In genomic region chr3:97613139-97613538, GRCh38 we compare ENCODE assay signal across 26 cellular contexts.
"Had no signal": no experiment of that assay in that cellular context is flagged by ENCODE, and none has a peak within 500 bp of the region (broad histone marks: within the 10 kb centered on the region; RNA-seq: fewer than 3 reads in every experiment).

No MANE protein-coding gene starts in this region.

- H3K4me3 ChIP-seq: coronary artery, esophagus squamous epithelium, gastrocnemius medialis, pancreas, psoas muscle, right atrium auricular region, spleen, upper lobe of left lung had no signal

- H3K4me1 ChIP-seq: esophagus squamous epithelium, gastrocnemius medialis, pancreas, psoas muscle, right atrium auricular region, spleen, upper lobe of left lung had no signal

- DNase-seq: activated CD4-positive, alpha-beta T cell treated with anti-CD3 and anti-CD28 coated beads, Interleukin-2, amount 10 ng/mL, durations not matched to agents 7 days and 5 days; activated CD8-positive, alpha-beta memory T cell treated with anti-CD3 and anti-CD28 coated beads, Interleukin-2, amount 10 ng/mL, durations not matched to agents 7 days and 5 days; activated CD8-positive, alpha-beta T cell treated with anti-CD3 and anti-CD28 coated beads for 36 hours; activated gamma-delta T cell; activated naive CD4-positive, alpha-beta T cell treated with anti-CD3 and anti-CD28 coated beads, Interleukin-2, amount 50 U/mL, for 16 hours; activated naive CD8-positive, alpha-beta T cell treated with anti-CD3 and anti-CD28 coated beads, Interleukin-2, amount 50 U/mL, for 24 hours; activated T-cell treated with anti-CD3 and anti-CD28 coated beads for 4 hours; cerebellar nuclear complex; endodermal cell; esophagus squamous epithelium; gastrocnemius medialis; hippocampal formation; kidney glomerular epithelial cell; left ventricle myocardium superior; midbrain; pancreas; psoas muscle; spleen; stimulated activated CD4-positive, alpha-beta T cell treated with anti-CD3 and anti-CD28 coated beads, Interleukin-4, amount 100 ng/mL, for 24 hours; stimulated activated naive CD8-positive, alpha-beta T cell treated with anti-CD3 and anti-CD28 coated beads, Interleukin-15, Interleukin-2, amounts not matched to agents 100 U/mL and 50 U/mL, for 24 hours; upper lobe of left lung had no signal

- H3K27ac ChIP-seq: coronary artery, esophagus squamous epithelium, gastrocnemius medialis, pancreas, psoas muscle, right atrium auricular region, spleen, upper lobe of left lung, VCaP had no signal

- H3K27ac Mint-ChIP-seq: activated CD4-positive, alpha-beta T cell treated with anti-CD3 and anti-CD28 coated beads, Interleukin-2, amount 10 ng/mL, durations not matched to agents 7 days and 5 days; activated CD8-positive, alpha-beta memory T cell treated with anti-CD3 and anti-CD28 coated beads, Interleukin-2, amount 10 ng/mL, durations not matched to agents 7 days and 5 days; activated CD8-positive, alpha-beta T cell treated with anti-CD3 and anti-CD28 coated beads for 36 hours; activated naive CD8-positive, alpha-beta T cell treated with anti-CD3 and anti-CD28 coated beads, Interleukin-2, amount 50 U/mL, for 24 hours; endodermal cell; natural killer cell treated with Interleukin-12 subunit alpha and Interleukin-12 subunit beta and Interleukin-15 and Interleukin-18, amount 100 ng/mL, for 72 hours had no signal

- ATAC-seq: activated CD4-positive, CD25-positive, alpha-beta regulatory T cell treated with anti-CD3 and anti-CD28 coated beads, Interleukin-2, amount 50 U/mL, for 24 hours; activated CD8-positive, alpha-beta memory T cell treated with anti-CD3 and anti-CD28 coated beads, Interleukin-2, amount 10 ng/mL, durations not matched to agents 7 days and 5 days; activated CD8-positive, alpha-beta T cell treated with anti-CD3 and anti-CD28 coated beads for 36 hours; activated naive CD8-positive, alpha-beta T cell treated with anti-CD3 and anti-CD28 coated beads, Interleukin-2, amount 50 U/mL, for 24 hours; gastrocnemius medialis; left ventricle myocardium superior; natural killer cell treated with Interleukin-12 subunit alpha and Interleukin-12 subunit beta and Interleukin-15 and Interleukin-18, amount 100 ng/mL, for 72 hours; pancreas; psoas muscle; stimulated activated naive CD8-positive, alpha-beta T cell treated with anti-CD3 and anti-CD28 coated beads, Interleukin-15, Interleukin-2, amounts not matched to agents 100 U/mL and 50 U/mL, for 24 hours had no signal

- H3K9me3 ChIP-seq: esophagus squamous epithelium, gastrocnemius medialis, pancreas, psoas muscle had no signal

- H3K9me3 Mint-ChIP-seq: activated naive CD8-positive, alpha-beta T cell treated with anti-CD3 and anti-CD28 coated beads, Interleukin-2, amount 50 U/mL, for 24 hours had no signal

- H3K27me3 Mint-ChIP-seq: activated CD8-positive, alpha-beta memory T cell treated with anti-CD3 and anti-CD28 coated beads, Interleukin-2, amount 10 ng/mL, durations not matched to agents 7 days and 5 days; activated CD8-positive, alpha-beta T cell treated with anti-CD3 and anti-CD28 coated beads for 36 hours; activated naive CD8-positive, alpha-beta T cell treated with anti-CD3 and anti-CD28 coated beads, Interleukin-2, amount 50 U/mL, for 24 hours; natural killer cell treated with Interleukin-12 subunit alpha and Interleukin-12 subunit beta and Interleukin-15 and Interleukin-18, amount 100 ng/mL, for 72 hours had no signal

- H3K4me1 Mint-ChIP-seq: activated CD4-positive, alpha-beta T cell treated with anti-CD3 and anti-CD28 coated beads, Interleukin-2, amount 10 ng/mL, durations not matched to agents 7 days and 5 days; activated CD8-positive, alpha-beta memory T cell treated with anti-CD3 and anti-CD28 coated beads, Interleukin-2, amount 10 ng/mL, durations not matched to agents 7 days and 5 days; activated naive CD8-positive, alpha-beta T cell treated with anti-CD3 and anti-CD28 coated beads, Interleukin-2, amount 50 U/mL, for 24 hours had no signal

- H3K36me3 ChIP-seq: esophagus squamous epithelium, gastrocnemius medialis, pancreas, right atrium auricular region, spleen, upper lobe of left lung had no signal

- H3K4me3 Mint-ChIP-seq: activated CD4-positive, alpha-beta T cell treated with anti-CD3 and anti-CD28 coated beads, Interleukin-2, amount 10 ng/mL, durations not matched to agents 7 days and 5 days; activated CD8-positive, alpha-beta memory T cell treated with anti-CD3 and anti-CD28 coated beads, Interleukin-2, amount 10 ng/mL, durations not matched to agents 7 days and 5 days; activated CD8-positive, alpha-beta T cell treated with anti-CD3 and anti-CD28 coated beads for 36 hours; activated naive CD8-positive, alpha-beta T cell treated with anti-CD3 and anti-CD28 coated beads, Interleukin-2, amount 50 U/mL, for 24 hours; endodermal cell; natural killer cell treated with Interleukin-12 subunit alpha and Interleukin-12 subunit beta and Interleukin-15 and Interleukin-18, amount 100 ng/mL, for 72 hours had no signal

- H3K36me3 Mint-ChIP-seq: activated CD8-positive, alpha-beta memory T cell treated with anti-CD3 and anti-CD28 coated beads, Interleukin-2, amount 10 ng/mL, durations not matched to agents 7 days and 5 days had no signal

- H3K27me3 ChIP-seq: esophagus squamous epithelium, gastrocnemius medialis, pancreas, right atrium auricular region, spleen, upper lobe of left lung had no signal
